1 cellular context compared by ENCODE assay signal in genomic region chr11:69443138-69443967, GRCh38.
TF ChIP-seq lines count a peak whose summit lies in the region.

No MANE protein-coding gene starts in this region.

TF ChIP-seq in K562, 482 proteins besides CTCF, POLR2A, EP300 and RAD21 (continued from another document):
- TF ChIP-seq CEBPG (CRISPR knock-in tag; IDR thresholded peaks at IDR 0.05) = peak; percentile 20; the same call in 1 of the 2 replicates
- no peak for TF ChIP-seq CEBPG (tag; conservative IDR thresholded peaks at IDR 0.05 in 1 of 2, IDR thresholded peaks at IDR 0.05 in 1 of 2)
